ENCODE assay signal across 1 cellular context in the genomic region with DNA sequence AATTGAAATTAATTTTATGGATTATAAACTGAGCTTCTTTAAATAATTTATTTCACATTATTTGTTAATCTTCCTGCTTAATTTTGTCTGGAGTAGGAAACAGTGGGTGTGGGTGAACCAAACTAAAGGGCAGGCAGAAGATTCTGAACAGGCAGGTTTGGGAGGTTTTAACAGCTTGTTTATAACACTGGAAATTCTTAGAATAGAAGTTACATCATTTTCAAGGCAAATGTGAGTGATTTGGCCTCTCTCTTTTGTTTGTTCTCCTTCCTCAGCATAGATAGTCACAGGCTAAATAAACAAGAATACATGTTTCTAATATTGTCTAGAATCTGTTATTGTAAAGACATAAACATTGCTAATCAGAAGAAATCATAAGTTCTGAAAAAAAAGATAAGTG.
TF ChIP-seq lines count a peak whose summit lies in the region.

No MANE protein-coding gene starts in this region.

TF ChIP-seq in H1, 55 proteins besides CTCF, POLR2A, EP300 and RAD21 (continued from another document):
- TF ChIP-seq, protein P1, sequence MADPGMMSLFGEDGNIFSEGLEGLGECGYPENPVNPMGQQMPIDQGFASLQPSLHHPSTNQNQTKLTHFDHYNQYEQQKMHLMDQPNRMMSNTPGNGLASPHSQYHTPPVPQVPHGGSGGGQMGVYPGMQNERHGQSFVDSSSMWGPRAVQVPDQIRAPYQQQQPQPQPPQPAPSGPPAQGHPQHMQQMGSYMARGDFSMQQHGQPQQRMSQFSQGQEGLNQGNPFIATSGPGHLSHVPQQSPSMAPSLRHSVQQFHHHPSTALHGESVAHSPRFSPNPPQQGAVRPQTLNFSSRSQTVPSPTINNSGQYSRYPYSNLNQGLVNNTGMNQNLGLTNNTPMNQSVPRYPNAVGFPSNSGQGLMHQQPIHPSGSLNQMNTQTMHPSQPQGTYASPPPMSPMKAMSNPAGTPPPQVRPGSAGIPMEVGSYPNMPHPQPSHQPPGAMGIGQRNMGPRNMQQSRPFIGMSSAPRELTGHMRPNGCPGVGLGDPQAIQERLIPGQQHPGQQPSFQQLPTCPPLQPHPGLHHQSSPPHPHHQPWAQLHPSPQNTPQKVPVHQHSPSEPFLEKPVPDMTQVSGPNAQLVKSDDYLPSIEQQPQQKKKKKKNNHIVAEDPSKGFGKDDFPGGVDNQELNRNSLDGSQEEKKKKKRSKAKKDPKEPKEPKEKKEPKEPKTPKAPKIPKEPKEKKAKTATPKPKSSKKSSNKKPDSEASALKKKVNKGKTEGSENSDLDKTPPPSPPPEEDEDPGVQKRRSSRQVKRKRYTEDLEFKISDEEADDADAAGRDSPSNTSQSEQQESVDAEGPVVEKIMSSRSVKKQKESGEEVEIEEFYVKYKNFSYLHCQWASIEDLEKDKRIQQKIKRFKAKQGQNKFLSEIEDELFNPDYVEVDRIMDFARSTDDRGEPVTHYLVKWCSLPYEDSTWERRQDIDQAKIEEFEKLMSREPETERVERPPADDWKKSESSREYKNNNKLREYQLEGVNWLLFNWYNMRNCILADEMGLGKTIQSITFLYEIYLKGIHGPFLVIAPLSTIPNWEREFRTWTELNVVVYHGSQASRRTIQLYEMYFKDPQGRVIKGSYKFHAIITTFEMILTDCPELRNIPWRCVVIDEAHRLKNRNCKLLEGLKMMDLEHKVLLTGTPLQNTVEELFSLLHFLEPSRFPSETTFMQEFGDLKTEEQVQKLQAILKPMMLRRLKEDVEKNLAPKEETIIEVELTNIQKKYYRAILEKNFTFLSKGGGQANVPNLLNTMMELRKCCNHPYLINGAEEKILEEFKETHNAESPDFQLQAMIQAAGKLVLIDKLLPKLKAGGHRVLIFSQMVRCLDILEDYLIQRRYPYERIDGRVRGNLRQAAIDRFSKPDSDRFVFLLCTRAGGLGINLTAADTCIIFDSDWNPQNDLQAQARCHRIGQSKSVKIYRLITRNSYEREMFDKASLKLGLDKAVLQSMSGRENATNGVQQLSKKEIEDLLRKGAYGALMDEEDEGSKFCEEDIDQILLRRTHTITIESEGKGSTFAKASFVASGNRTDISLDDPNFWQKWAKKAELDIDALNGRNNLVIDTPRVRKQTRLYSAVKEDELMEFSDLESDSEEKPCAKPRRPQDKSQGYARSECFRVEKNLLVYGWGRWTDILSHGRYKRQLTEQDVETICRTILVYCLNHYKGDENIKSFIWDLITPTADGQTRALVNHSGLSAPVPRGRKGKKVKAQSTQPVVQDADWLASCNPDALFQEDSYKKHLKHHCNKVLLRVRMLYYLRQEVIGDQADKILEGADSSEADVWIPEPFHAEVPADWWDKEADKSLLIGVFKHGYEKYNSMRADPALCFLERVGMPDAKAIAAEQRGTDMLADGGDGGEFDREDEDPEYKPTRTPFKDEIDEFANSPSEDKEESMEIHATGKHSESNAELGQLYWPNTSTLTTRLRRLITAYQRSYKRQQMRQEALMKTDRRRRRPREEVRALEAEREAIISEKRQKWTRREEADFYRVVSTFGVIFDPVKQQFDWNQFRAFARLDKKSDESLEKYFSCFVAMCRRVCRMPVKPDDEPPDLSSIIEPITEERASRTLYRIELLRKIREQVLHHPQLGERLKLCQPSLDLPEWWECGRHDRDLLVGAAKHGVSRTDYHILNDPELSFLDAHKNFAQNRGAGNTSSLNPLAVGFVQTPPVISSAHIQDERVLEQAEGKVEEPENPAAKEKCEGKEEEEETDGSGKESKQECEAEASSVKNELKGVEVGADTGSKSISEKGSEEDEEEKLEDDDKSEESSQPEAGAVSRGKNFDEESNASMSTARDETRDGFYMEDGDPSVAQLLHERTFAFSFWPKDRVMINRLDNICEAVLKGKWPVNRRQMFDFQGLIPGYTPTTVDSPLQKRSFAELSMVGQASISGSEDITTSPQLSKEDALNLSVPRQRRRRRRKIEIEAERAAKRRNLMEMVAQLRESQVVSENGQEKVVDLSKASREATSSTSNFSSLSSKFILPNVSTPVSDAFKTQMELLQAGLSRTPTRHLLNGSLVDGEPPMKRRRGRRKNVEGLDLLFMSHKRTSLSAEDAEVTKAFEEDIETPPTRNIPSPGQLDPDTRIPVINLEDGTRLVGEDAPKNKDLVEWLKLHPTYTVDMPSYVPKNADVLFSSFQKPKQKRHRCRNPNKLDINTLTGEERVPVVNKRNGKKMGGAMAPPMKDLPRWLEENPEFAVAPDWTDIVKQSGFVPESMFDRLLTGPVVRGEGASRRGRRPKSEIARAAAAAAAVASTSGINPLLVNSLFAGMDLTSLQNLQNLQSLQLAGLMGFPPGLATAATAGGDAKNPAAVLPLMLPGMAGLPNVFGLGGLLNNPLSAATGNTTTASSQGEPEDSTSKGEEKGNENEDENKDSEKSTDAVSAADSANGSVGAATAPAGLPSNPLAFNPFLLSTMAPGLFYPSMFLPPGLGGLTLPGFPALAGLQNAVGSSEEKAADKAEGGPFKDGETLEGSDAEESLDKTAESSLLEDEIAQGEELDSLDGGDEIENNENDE (IDR thresholded peaks at IDR 0.05; ENCODE audit: insufficient replicate concordance, low read length) = no peak
- no peak for TF ChIP-seq TBP (IDR thresholded peaks at IDR 0.05; ENCODE audit: low read depth, low read length)
- TF ChIP-seq CREB1 (IDR thresholded peaks at IDR 0.05) = no peak
- TF ChIP-seq, protein P2, sequence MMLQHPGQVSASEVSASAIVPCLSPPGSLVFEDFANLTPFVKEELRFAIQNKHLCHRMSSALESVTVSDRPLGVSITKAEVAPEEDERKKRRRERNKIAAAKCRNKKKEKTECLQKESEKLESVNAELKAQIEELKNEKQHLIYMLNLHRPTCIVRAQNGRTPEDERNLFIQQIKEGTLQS (IDR thresholded peaks at IDR 0.05; ENCODE audit: insufficient read depth, low read depth, low read length) = no peak
